In the genomic region with DNA sequence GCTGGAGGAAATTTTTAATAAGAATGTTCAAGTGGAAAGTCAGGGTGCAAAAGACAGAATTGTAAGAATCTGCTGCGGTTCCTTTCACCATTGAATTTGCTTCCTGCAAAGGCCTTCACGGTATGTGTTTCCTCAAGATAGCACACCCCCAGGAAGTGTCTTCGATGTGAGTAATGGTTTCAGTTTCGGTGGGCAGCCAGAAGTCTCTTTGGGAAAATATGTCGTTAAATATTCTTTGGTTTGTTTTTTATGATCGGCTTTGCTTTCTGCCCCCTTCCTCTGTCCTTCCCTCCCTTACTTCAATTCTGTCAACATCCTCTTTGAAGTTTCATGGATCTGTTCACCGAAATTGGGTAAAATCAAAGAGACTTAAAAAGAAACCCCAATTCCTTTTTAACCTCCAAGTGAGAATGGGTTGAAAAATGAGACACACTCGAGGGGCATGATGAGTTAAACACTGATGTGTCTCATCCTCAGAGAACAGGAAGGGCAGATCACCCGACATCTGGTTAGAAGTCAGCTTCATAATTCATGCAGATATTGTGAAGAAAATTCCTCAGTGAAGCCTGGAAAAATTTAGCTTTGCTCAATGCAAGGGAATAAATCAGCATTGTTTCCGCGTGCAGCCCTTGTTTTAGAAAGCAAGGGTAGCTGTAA, we compare ENCODE assay signal across 1 cellular context.
TF ChIP-seq lines count a peak whose summit lies in the region.

No MANE protein-coding gene starts in this region.

TF ChIP-seq in IMR-90, 13 proteins besides CTCF, POLR2A, EP300 and RAD21 (continued from another document):
- TF ChIP-seq, protein P1, sequence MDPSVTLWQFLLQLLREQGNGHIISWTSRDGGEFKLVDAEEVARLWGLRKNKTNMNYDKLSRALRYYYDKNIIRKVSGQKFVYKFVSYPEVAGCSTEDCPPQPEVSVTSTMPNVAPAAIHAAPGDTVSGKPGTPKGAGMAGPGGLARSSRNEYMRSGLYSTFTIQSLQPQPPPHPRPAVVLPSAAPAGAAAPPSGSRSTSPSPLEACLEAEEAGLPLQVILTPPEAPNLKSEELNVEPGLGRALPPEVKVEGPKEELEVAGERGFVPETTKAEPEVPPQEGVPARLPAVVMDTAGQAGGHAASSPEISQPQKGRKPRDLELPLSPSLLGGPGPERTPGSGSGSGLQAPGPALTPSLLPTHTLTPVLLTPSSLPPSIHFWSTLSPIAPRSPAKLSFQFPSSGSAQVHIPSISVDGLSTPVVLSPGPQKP (IDR thresholded peaks at IDR 0.05; ENCODE audit: borderline replicate concordance, low read depth, low read length): no peak
- no peak for TF ChIP-seq FOS (IDR thresholded peaks at IDR 0.05; ENCODE audit: low read depth, low read length)
- no peak for TF ChIP-seq MAZ (IDR thresholded peaks at IDR 0.05; ENCODE audit: borderline replicate concordance, low read depth, low read length)
- TF ChIP-seq, protein P2, sequence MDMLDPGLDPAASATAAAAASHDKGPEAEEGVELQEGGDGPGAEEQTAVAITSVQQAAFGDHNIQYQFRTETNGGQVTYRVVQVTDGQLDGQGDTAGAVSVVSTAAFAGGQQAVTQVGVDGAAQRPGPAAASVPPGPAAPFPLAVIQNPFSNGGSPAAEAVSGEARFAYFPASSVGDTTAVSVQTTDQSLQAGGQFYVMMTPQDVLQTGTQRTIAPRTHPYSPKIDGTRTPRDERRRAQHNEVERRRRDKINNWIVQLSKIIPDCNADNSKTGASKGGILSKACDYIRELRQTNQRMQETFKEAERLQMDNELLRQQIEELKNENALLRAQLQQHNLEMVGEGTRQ (IDR thresholded peaks at IDR 0.05; ENCODE audit: low read depth, low read length): no peak
TF ChIP-seq in IMR-90: peak in this region for 0.
